18 cellular contexts compared by ENCODE assay signal in genomic region chr7:55288070-55288824, GRCh38.
DNase-seq lines count a peak whose midpoint lies in the region; ATAC-seq and TF ChIP-seq lines count a peak whose summit lies in the region.
"Had no signal": no experiment of that assay in that cellular context is flagged by ENCODE, and none has a peak within 500 bp of the region (broad histone marks: within the 10 kb centered on the region; RNA-seq: fewer than 3 reads in every experiment).

No MANE protein-coding gene starts in this region.

- no peak for TF ChIP-seq POLR2A in right lobe of liver (IDR thresholded peaks at IDR 0.05)

- no peak for TF ChIP-seq CTCF in right lobe of liver (IDR thresholded peaks at IDR 0.05)

- DNase-seq in NCI-H748 (lab: John Stamatoyannopoulos, UW; ENCODE audit: unreplicated experiment) (peak; percentile 65), NCI-H748 treated with DMSO at 0.1 percent for 48 hours (lab: John Stamatoyannopoulos, UW) (no peak), NCI-H2171 (lab: John Stamatoyannopoulos, UW) (peak; percentile 41), cerebellar cortex (ENCODE audit: low spot score) (peak; percentile 75), superior temporal gyrus (ENCODE audit: extremely low spot score) (peak; percentile 70), right lobe of liver (no peak), SK-N-DZ (ENCODE audit: low spot score) (no peak), head of caudate nucleus (no peak)
- DNase-seq: activated CD4-positive, alpha-beta T cell treated with anti-CD3 and anti-CD28 coated beads for 1 hour; activated gamma-delta T cell treated with Interleukin-2 at 50 U/mL for 16 hours; CD4-positive, CD25-positive, alpha-beta regulatory T cell; DND-41; heart right ventricle; MG63; nephron progenitor cell; SIG-M5 had no signal

- no peaks in the 10 kb centered on the region for H3K36me3 ChIP-seq in right lobe of liver
- H3K36me3 ChIP-seq: ascending aorta, heart right ventricle, MG63 had no signal

- no peaks in the 10 kb centered on the region for H3K4me1 ChIP-seq in right lobe of liver
- H3K4me1 ChIP-seq: A549, ascending aorta, heart right ventricle had no signal

- no peak overlapping the region for H3K4me3 ChIP-seq in right lobe of liver
- H3K4me3 ChIP-seq: A549, ascending aorta, heart right ventricle, MG63 had no signal

- intact Hi-C loops in right lobe of liver (cut with DNase I) = no loop called here
- intact Hi-C loops in head of caudate nucleus (cut with DNase I) = no loop called here

- no peak overlapping the region for H3K27ac ChIP-seq in right lobe of liver
- H3K27ac ChIP-seq: A549, ascending aorta, heart right ventricle had no signal

- no peaks in the 10 kb centered on the region for H3K9me3 ChIP-seq in right lobe of liver
- H3K9me3 ChIP-seq: A549, ascending aorta, heart right ventricle, MG63 had no signal

- no peak for ATAC-seq in right lobe of liver
- ATAC-seq: heart right ventricle had no signal

- WGBS in right lobe of liver (ENCODE audit: insufficient coverage, low coverage, low lambda C conversion rate, missing lambda C conversion rate) = 62% methylated on average over 5 of the region's 5 CpGs

- H3K27me3 ChIP-seq in right lobe of liver = no peaks in the 10 kb centered on the region
- H3K27me3 ChIP-seq: ascending aorta had no signal

Comparison
In these comparisons a context has a peak if more than half of its experiments do, and no peak if none do; other contexts are left out.
1. DNase-seq: peak in NCI-H748 (single experiment), NCI-H2171 (single experiment), cerebellar cortex (single experiment) and superior temporal gyrus (single experiment); none in NCI-H748 treated with DMSO at 0.1 percent for 48 hours (single experiment), right lobe of liver (0 of 3), SK-N-DZ (single experiment) and head of caudate nucleus (0 of 42).